In genomic region chr6:162289972-162290371, GRCh38 we compare ENCODE assay signal across 22 cellular contexts.
"Had no signal": no experiment of that assay in that cellular context is flagged by ENCODE, and none has a peak within 500 bp of the region (broad histone marks: within the 10 kb centered on the region; RNA-seq: fewer than 3 reads in every experiment).

No MANE protein-coding gene starts in this region.

- H3K4me3 ChIP-seq: esophagus squamous epithelium, prostate gland, sigmoid colon, stomach, testis, tibial artery had no signal

- H3K36me3 ChIP-seq: esophagus squamous epithelium, neutrophil, prostate gland, sigmoid colon, stomach, tibial artery had no signal

- H2AFZ ChIP-seq: parathyroid adenoma had no signal

- H3K27ac ChIP-seq: esophagus squamous epithelium, neutrophil, parathyroid adenoma, prostate gland, stomach, testis, tibial artery had no signal

- H3K27me3 ChIP-seq: esophagus squamous epithelium, neutrophil, sigmoid colon, stomach, testis, tibial artery had no signal

- DNase-seq: cerebellar nuclear complex; cortex of kidney; effector memory CD8-positive, alpha-beta T cell; erythroblast; esophagus squamous epithelium; foreskin melanocyte; immature natural killer cell; mesendoderm; naive thymus-derived CD8-positive, alpha-beta T cell; right cardiac atrium; sigmoid colon; stimulated activated CD4-positive, alpha-beta T cell treated with anti-CD3 and anti-CD28 coated beads, Interleukin-2, amount 100 ng/mL, for 24 hours; stimulated activated CD4-positive, alpha-beta T cell treated with anti-CD3 and anti-CD28 coated beads, Interleukin-4, amount 100 ng/mL, for 24 hours; stimulated activated naive CD4-positive, alpha-beta T cell treated with Interleukin-2 at 50 U/mL for 16 hours; stomach; testis; tibial artery had no signal

- ATAC-seq: effector memory CD8-positive, alpha-beta T cell; naive thymus-derived CD8-positive, alpha-beta T cell; right cardiac atrium; stimulated activated effector memory CD8-positive, alpha-beta T cell treated with anti-CD3 and anti-CD28 coated beads, Interleukin-12 subunit alpha, Interleukin-12 subunit beta, amount 100 ng/mL, for 72 hours had no signal

- H3K4me3 Mint-ChIP-seq: effector memory CD8-positive, alpha-beta T cell; immature natural killer cell; naive thymus-derived CD8-positive, alpha-beta T cell; stimulated activated effector memory CD8-positive, alpha-beta T cell treated with anti-CD3 and anti-CD28 coated beads, Interleukin-12 subunit alpha, Interleukin-12 subunit beta, amount 100 ng/mL, for 72 hours; type B pancreatic cell had no signal

- H3K4me1 ChIP-seq: prostate gland had no signal

- H3K9me3 ChIP-seq: esophagus squamous epithelium, neutrophil, prostate gland, sigmoid colon, stomach, testis, tibial artery had no signal

- H3K4me1 Mint-ChIP-seq: immature natural killer cell; stimulated activated effector memory CD8-positive, alpha-beta T cell treated with anti-CD3 and anti-CD28 coated beads, Interleukin-12 subunit alpha, Interleukin-12 subunit beta, amount 100 ng/mL, for 72 hours had no signal

- H3K36me3 Mint-ChIP-seq: stimulated activated effector memory CD8-positive, alpha-beta T cell treated with anti-CD3 and anti-CD28 coated beads, Interleukin-12 subunit alpha, Interleukin-12 subunit beta, amount 100 ng/mL, for 72 hours; type B pancreatic cell had no signal

- H3K27ac Mint-ChIP-seq: effector memory CD8-positive, alpha-beta T cell; immature natural killer cell; naive thymus-derived CD8-positive, alpha-beta T cell; stimulated activated effector memory CD8-positive, alpha-beta T cell treated with anti-CD3 and anti-CD28 coated beads, Interleukin-12 subunit alpha, Interleukin-12 subunit beta, amount 100 ng/mL, for 72 hours; type B pancreatic cell had no signal

- H3K79me2 ChIP-seq: parathyroid adenoma had no signal

- H3K27me3 Mint-ChIP-seq: effector memory CD8-positive, alpha-beta T cell; naive thymus-derived CD8-positive, alpha-beta T cell; type B pancreatic cell had no signal
